In the genomic region with DNA sequence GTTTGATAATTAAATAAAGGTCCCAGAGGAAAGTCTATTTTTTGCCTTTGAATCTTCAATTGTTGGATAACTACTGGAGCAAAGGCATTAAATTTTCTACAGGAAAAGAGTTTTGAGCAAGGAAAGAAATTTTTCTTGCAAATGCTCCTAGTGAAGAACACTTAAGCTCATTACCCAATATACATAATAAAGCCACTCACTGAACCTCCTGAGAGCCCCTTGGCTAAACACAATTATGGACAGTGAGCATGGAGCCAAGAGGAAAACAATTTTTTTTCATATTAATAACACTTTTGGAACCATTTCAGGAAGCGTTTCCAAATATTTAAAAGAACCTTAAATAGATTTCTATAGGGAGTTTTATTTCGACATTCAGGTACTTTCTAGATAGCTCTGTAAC, we compare ENCODE assay signal across 1 cellular context.
TF ChIP-seq lines count a peak whose summit lies in the region.

No MANE protein-coding gene starts in this region.

TF ChIP-seq in WTC11, 78 proteins besides CTCF, POLR2A, EP300 and RAD21 (continued from another document):
- TF ChIP-seq, protein P1, sequence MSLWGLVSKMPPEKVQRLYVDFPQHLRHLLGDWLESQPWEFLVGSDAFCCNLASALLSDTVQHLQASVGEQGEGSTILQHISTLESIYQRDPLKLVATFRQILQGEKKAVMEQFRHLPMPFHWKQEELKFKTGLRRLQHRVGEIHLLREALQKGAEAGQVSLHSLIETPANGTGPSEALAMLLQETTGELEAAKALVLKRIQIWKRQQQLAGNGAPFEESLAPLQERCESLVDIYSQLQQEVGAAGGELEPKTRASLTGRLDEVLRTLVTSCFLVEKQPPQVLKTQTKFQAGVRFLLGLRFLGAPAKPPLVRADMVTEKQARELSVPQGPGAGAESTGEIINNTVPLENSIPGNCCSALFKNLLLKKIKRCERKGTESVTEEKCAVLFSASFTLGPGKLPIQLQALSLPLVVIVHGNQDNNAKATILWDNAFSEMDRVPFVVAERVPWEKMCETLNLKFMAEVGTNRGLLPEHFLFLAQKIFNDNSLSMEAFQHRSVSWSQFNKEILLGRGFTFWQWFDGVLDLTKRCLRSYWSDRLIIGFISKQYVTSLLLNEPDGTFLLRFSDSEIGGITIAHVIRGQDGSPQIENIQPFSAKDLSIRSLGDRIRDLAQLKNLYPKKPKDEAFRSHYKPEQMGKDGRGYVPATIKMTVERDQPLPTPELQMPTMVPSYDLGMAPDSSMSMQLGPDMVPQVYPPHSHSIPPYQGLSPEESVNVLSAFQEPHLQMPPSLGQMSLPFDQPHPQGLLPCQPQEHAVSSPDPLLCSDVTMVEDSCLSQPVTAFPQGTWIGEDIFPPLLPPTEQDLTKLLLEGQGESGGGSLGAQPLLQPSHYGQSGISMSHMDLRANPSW (CRISPR knock-in tag; conservative IDR thresholded peaks at IDR 0.05; ENCODE audit: low read depth) = no peak
- TF ChIP-seq NFE2L1 (CRISPR knock-in tag; IDR thresholded peaks at IDR 0.05) = no peak
